30 cellular contexts compared by ENCODE assay signal in genomic region chr1:167274061-167274460, GRCh38.
"Had no signal": no experiment of that assay in that cellular context is flagged by ENCODE, and none has a peak within 500 bp of the region (broad histone marks: within the 10 kb centered on the region; RNA-seq: fewer than 3 reads in every experiment).

No MANE protein-coding gene starts in this region.

- H3K36me3 Mint-ChIP-seq: mesothelial cell of epicardium; natural killer cell treated with Interleukin-12 subunit alpha and Interleukin-12 subunit beta and Interleukin-15 and Interleukin-18, amount 100 ng/mL, for 72 hours had no signal

- H3K9me3 ChIP-seq: colonic mucosa, gastrocnemius medialis, heart left ventricle, mucosa of descending colon, neutrophil, right atrium auricular region, thoracic aorta, tibial nerve, upper lobe of left lung had no signal

- H3K36me3 ChIP-seq: colonic mucosa, gastrocnemius medialis, heart left ventricle, neutrophil, right atrium auricular region, thoracic aorta, tibial nerve, upper lobe of left lung had no signal

- H3K27ac ChIP-seq: colonic mucosa, epithelial cell of prostate, gastrocnemius medialis, heart left ventricle, hepatocyte, neutrophil, parathyroid adenoma, right atrium auricular region, thoracic aorta, tibial nerve, upper lobe of left lung had no signal

- H3K4me3 Mint-ChIP-seq: dendritic cell treated with granulocyte-macrophage colony-stimulating factor and Interleukin-4, amounts not matched to agents 40 ng/mL and 50 ng/mL, for 4 days; endodermal cell; mesothelial cell of epicardium; naive B cell; natural killer cell treated with Interleukin-12 subunit alpha and Interleukin-12 subunit beta and Interleukin-15 and Interleukin-18, amount 100 ng/mL, for 72 hours; neural crest cell; stimulated activated memory B cell treated with anti-CD40 and anti-IgM and Interleukin-4, amounts not matched to agents 10 μg/mL and 1 μg/mL and 100 μg/mL, for 72 hours; stimulated activated naive CD8-positive, alpha-beta T cell treated with anti-CD3 and anti-CD28 coated beads, Interleukin-15, Interleukin-2, amounts not matched to agents 100 ng/mL and 50 ng/mL, for 24 hours had no signal

- H2AFZ ChIP-seq: hepatocyte, parathyroid adenoma had no signal

- ATAC-seq: gastrocnemius medialis; left lobe of liver; mucosa of descending colon; natural killer cell treated with Interleukin-12 subunit alpha and Interleukin-12 subunit beta and Interleukin-15 and Interleukin-18, amount 100 ng/mL, for 72 hours; sciatic nerve; stimulated activated memory B cell treated with anti-CD40 and anti-IgM and Interleukin-4, amounts not matched to agents 10 μg/mL and 1 μg/mL and 100 μg/mL, for 72 hours had no signal

- H3K9ac ChIP-seq: parathyroid adenoma had no signal

- H3K9me3 Mint-ChIP-seq: endodermal cell; mesothelial cell of epicardium; natural killer cell treated with Interleukin-12 subunit alpha and Interleukin-12 subunit beta and Interleukin-15 and Interleukin-18, amount 100 ng/mL, for 72 hours; neural crest cell; stimulated activated naive CD8-positive, alpha-beta T cell treated with anti-CD3 and anti-CD28 coated beads, Interleukin-15, Interleukin-2, amounts not matched to agents 100 ng/mL and 50 ng/mL, for 24 hours had no signal

- H3K4me1 ChIP-seq: colonic mucosa had no signal

- H3K27me3 Mint-ChIP-seq: dendritic cell treated with granulocyte-macrophage colony-stimulating factor and Interleukin-4, amounts not matched to agents 40 ng/mL and 50 ng/mL, for 4 days; naive B cell; natural killer cell treated with Interleukin-12 subunit alpha and Interleukin-12 subunit beta and Interleukin-15 and Interleukin-18, amount 100 ng/mL, for 72 hours; progenitor cell of endocrine pancreas; stimulated activated memory B cell treated with anti-CD40 and anti-IgM and Interleukin-4, amounts not matched to agents 10 μg/mL and 1 μg/mL and 100 μg/mL, for 72 hours; stimulated activated naive CD8-positive, alpha-beta T cell treated with anti-CD3 and anti-CD28 coated beads, Interleukin-15, Interleukin-2, amounts not matched to agents 100 ng/mL and 50 ng/mL, for 24 hours had no signal

- H3K4me2 ChIP-seq: hepatocyte, smooth muscle cell had no signal

- DNase-seq: colonic mucosa; effector CD8-positive, alpha-beta T cell; endodermal cell; gastrocnemius medialis; heart left ventricle; kidney; mucosa of descending colon; naive B cell; stimulated activated CD4-positive, alpha-beta T cell treated with anti-CD3 and anti-CD28 coated beads, Interleukin-12 subunit alpha, Interleukin-12 subunit beta, amount 100 ng/mL, for 4 hours; stimulated activated CD4-positive, alpha-beta T cell treated with anti-CD3 and anti-CD28 coated beads, Interleukin-2, amount 100 ng/mL, for 24 hours; stimulated activated CD4-positive, alpha-beta T cell treated with anti-CD3 and anti-CD28 coated beads, Interleukin-4, amount 100 ng/mL, for 24 hours; upper lobe of left lung had no signal

- H3K27ac Mint-ChIP-seq: dendritic cell treated with granulocyte-macrophage colony-stimulating factor and Interleukin-4, amounts not matched to agents 40 ng/mL and 50 ng/mL, for 4 days; endodermal cell; mesothelial cell of epicardium; natural killer cell treated with Interleukin-12 subunit alpha and Interleukin-12 subunit beta and Interleukin-15 and Interleukin-18, amount 100 ng/mL, for 72 hours; progenitor cell of endocrine pancreas; stimulated activated memory B cell treated with anti-CD40 and anti-IgM and Interleukin-4, amounts not matched to agents 10 μg/mL and 1 μg/mL and 100 μg/mL, for 72 hours; stimulated activated naive CD8-positive, alpha-beta T cell treated with anti-CD3 and anti-CD28 coated beads, Interleukin-15, Interleukin-2, amounts not matched to agents 100 ng/mL and 50 ng/mL, for 24 hours had no signal

- H3K27me3 ChIP-seq: colonic mucosa, gastrocnemius medialis, heart left ventricle, hepatocyte, neutrophil, right atrium auricular region, tibial nerve, upper lobe of left lung had no signal

- H3K4me3 ChIP-seq: colonic mucosa, gastrocnemius medialis, heart left ventricle, hepatocyte, lung, mucosa of descending colon, right atrium auricular region, smooth muscle cell, thoracic aorta, tibial nerve, upper lobe of left lung had no signal
